ENCODE assay signal across 27 cellular contexts in genomic region chr1:46555826-46556619, GRCh38. TPM values are rescaled to one million over a fixed set of nuclear protein-coding genes. Genes with fewer than 3 reads are reported as not detected.
DNase-seq lines count a peak whose midpoint lies in the region; ATAC-seq and TF ChIP-seq lines count a peak whose summit lies in the region.
"Had no signal": no experiment of that assay in that cellular context is flagged by ENCODE, and none has a peak within 500 bp of the region (broad histone marks: within the 10 kb centered on the region; RNA-seq: fewer than 3 reads in every experiment).

No MANE protein-coding gene starts in this region.

- POLR2A ChIA-PET in activated CD8-positive, alpha-beta T cell treated with anti-CD3 and anti-CD28 coated beads, Interleukin-2, amount 10 ng/mL, durations not matched to agents 7 days and 5 days (lab: Charles Lee): no interaction called here
- POLR2A ChIA-PET in activated CD8-positive, alpha-beta T cell treated with anti-CD3 and anti-CD28 coated beads for 36 hours (lab: Charles Lee): no interaction called here
- POLR2A ChIA-PET in OCI-LY7 (lab: Charles Lee): interaction anchor here (0.6 kb wide), 1 partner anchor 57 kb away, joined by 5 read pairs; no protein-coding TSS in a partner anchor

- H3K36me3 Mint-ChIP-seq in activated CD8-positive, alpha-beta T cell treated with anti-CD3 and anti-CD28 coated beads, Interleukin-2, amount 10 ng/mL, durations not matched to agents 7 days and 5 days (ENCODE audit: low read depth): peaks cover 5% of the 10 kb centered on the region
- no peaks in the 10 kb centered on the region for H3K36me3 Mint-ChIP-seq in activated CD8-positive, alpha-beta T cell treated with anti-CD3 and anti-CD28 coated beads for 36 hours (ENCODE audit: low read depth)
- H3K36me3 Mint-ChIP-seq in dendritic cell treated with granulocyte-macrophage colony-stimulating factor and Interleukin-4, amounts not matched to agents 40 ng/mL and 50 ng/mL, for 4 days (ENCODE audit: low read depth): peaks cover 52% of the 10 kb centered on the region
- H3K36me3 Mint-ChIP-seq in neural crest cell (ENCODE audit: low read depth) (no peaks in the 10 kb centered on the region), HFFc6 (ENCODE audit: low read depth) (peaks cover 6% of the 10 kb centered on the region)

- no peak for TF ChIP-seq CTCF in activated CD8-positive, alpha-beta T cell treated with anti-CD3 and anti-CD28 coated beads for 36 hours (IDR thresholded peaks at IDR 0.05)
- TF ChIP-seq CTCF in neural crest cell (conservative IDR thresholded peaks at IDR 0.05): no peak
- TF ChIP-seq CTCF in HFFc6 (IDR thresholded peaks at IDR 0.05): no peak
- TF ChIP-seq CTCF in OCI-LY7 (conservative IDR thresholded peaks at IDR 0.05; ENCODE audit: low read length): no peak

- no peak overlapping the region for H3K4me3 ChIP-seq in OCI-LY7 (ENCODE audit: low read depth, low read length, poor library complexity, severe bottlenecking)
- H3K4me3 ChIP-seq: BLaER1 treated with 17β-estradiol and CSF1 and Interleukin-3, amounts not matched to agents 10 nM and 100 nM; GM23248; Peyer's patch; SK-N-MC had no signal

- H3K27ac ChIP-seq in OCI-LY7 (ENCODE audit: low read depth, low read length, poor library complexity, severe bottlenecking): no peak overlapping the region
- H3K27ac ChIP-seq: BLaER1 treated with 17β-estradiol and CSF1 and Interleukin-3, amounts not matched to agents 10 nM and 100 nM; GM23248; Peyer's patch; SK-N-MC had no signal

- no peak overlapping the region for H2AFZ ChIP-seq in OCI-LY7 (ENCODE audit: low read length)
- H2AFZ ChIP-seq: GM23248 had no signal

- H3K9me3 ChIP-seq in OCI-LY7 (ENCODE audit: low read length): no peaks in the 10 kb centered on the region
- H3K9me3 ChIP-seq: BLaER1 treated with 17β-estradiol and CSF1 and Interleukin-3, amounts not matched to agents 10 nM and 100 nM; Caco-2; Peyer's patch had no signal

- no peaks in the 10 kb centered on the region for H3K9me2 ChIP-seq in OCI-LY7 (ENCODE audit: insufficient read depth, low read length)

- H3K4me1 ChIP-seq in OCI-LY7 (ENCODE audit: insufficient read depth, low read length, poor library complexity, severe bottlenecking): no peaks in the 10 kb centered on the region
- H3K4me1 ChIP-seq: BLaER1 treated with 17β-estradiol and CSF1 and Interleukin-3, amounts not matched to agents 10 nM and 100 nM; Caco-2; Peyer's patch had no signal

- no peaks in the 10 kb centered on the region for H4K20me1 ChIP-seq in OCI-LY7 (ENCODE audit: insufficient read depth, low read length)

- H3K36me3 ChIP-seq in OCI-LY7 (ENCODE audit: insufficient read depth, low read length): no peaks in the 10 kb centered on the region

- peaks cover 3% of the 10 kb centered on the region for H3K4me1 Mint-ChIP-seq in activated CD8-positive, alpha-beta T cell treated with anti-CD3 and anti-CD28 coated beads, Interleukin-2, amount 10 ng/mL, durations not matched to agents 7 days and 5 days (ENCODE audit: low read depth)
- no peaks in the 10 kb centered on the region for H3K4me1 Mint-ChIP-seq in activated CD8-positive, alpha-beta T cell treated with anti-CD3 and anti-CD28 coated beads for 36 hours (ENCODE audit: low read depth)
- H3K4me1 Mint-ChIP-seq in dendritic cell treated with granulocyte-macrophage colony-stimulating factor and Interleukin-4, amounts not matched to agents 40 ng/mL and 50 ng/mL, for 4 days (ENCODE audit: low read depth): peaks cover 19% of the 10 kb centered on the region
- H3K4me1 Mint-ChIP-seq in neural crest cell (peaks cover 20% of the 10 kb centered on the region), HFFc6 (ENCODE audit: low read depth) (no peaks in the 10 kb centered on the region)

- DNase-seq in activated CD8-positive, alpha-beta T cell treated with anti-CD3 and anti-CD28 coated beads, Interleukin-2, amount 10 ng/mL, durations not matched to agents 7 days and 5 days: no peak
- DNase-seq in activated CD8-positive, alpha-beta T cell treated with anti-CD3 and anti-CD28 coated beads for 36 hours: no peak
- no peak for DNase-seq in neural crest cell (ENCODE audit: low read depth, low spot score)
- DNase-seq in HFFc6: no peak
- no peak for DNase-seq in NCI-H1048 (lab: John Stamatoyannopoulos, UW)
- no peak for DNase-seq in OCI-LY7 (ENCODE audit: low spot score)
- DNase-seq: Caco-2; CD4-positive, alpha-beta T cell; KBM-7; NCI-H1105 treated with DMSO at 0.1 percent for 48 hours; NCI-H146; NCI-H2029 treated with DMSO at 0.1 percent for 48 hours; NCI-H2227 treated with DMSO at 0.1 percent for 48 hours; NCI-H69; Peyer's patch; SIG-M5 had no signal

- BruUV-seq in OCI-LY7 (replicated peaks; lab: Mats Ljungman, UMichigan): no TSS peak

- no peaks in the 10 kb centered on the region for H3K27me3 Mint-ChIP-seq in activated CD8-positive, alpha-beta T cell treated with anti-CD3 and anti-CD28 coated beads, Interleukin-2, amount 10 ng/mL, durations not matched to agents 7 days and 5 days (ENCODE audit: low read depth)
- no peaks in the 10 kb centered on the region for H3K27me3 Mint-ChIP-seq in activated CD8-positive, alpha-beta T cell treated with anti-CD3 and anti-CD28 coated beads for 36 hours
- peaks cover 8% of the 10 kb centered on the region for H3K27me3 Mint-ChIP-seq in dendritic cell treated with granulocyte-macrophage colony-stimulating factor and Interleukin-4, amounts not matched to agents 40 ng/mL and 50 ng/mL, for 4 days
- H3K27me3 Mint-ChIP-seq in neural crest cell (ENCODE audit: low read depth) (no peaks in the 10 kb centered on the region), HFFc6 (ENCODE audit: insufficient read depth) (peaks cover 19% of the 10 kb centered on the region)
- H3K27me3 Mint-ChIP-seq: CD4-positive, alpha-beta T cell had no signal

- intact Hi-C loops in activated CD8-positive, alpha-beta T cell treated with anti-CD3 and anti-CD28 coated beads for 36 hours (cut with micrococcal nuclease): no loop called here
- intact Hi-C loops in dendritic cell treated with granulocyte-macrophage colony-stimulating factor and Interleukin-4, amounts not matched to agents 40 ng/mL and 50 ng/mL, for 4 days (cut with micrococcal nuclease): no loop called here
- intact Hi-C loops in OCI-LY7 (cut with micrococcal nuclease; ENCODE audit: unreplicated experiment): loop anchor here (10.0 kb wide), 1 partner anchor 169 kb away; no protein-coding TSS in a partner anchor

- H3K9me3 Mint-ChIP-seq in activated CD8-positive, alpha-beta T cell treated with anti-CD3 and anti-CD28 coated beads, Interleukin-2, amount 10 ng/mL, durations not matched to agents 7 days and 5 days (ENCODE audit: insufficient read depth): no peaks in the 10 kb centered on the region
- H3K9me3 Mint-ChIP-seq in activated CD8-positive, alpha-beta T cell treated with anti-CD3 and anti-CD28 coated beads for 36 hours: no peaks in the 10 kb centered on the region
- H3K9me3 Mint-ChIP-seq in dendritic cell treated with granulocyte-macrophage colony-stimulating factor and Interleukin-4, amounts not matched to agents 40 ng/mL and 50 ng/mL, for 4 days: no peaks in the 10 kb centered on the region
- H3K9me3 Mint-ChIP-seq in neural crest cell (no peaks in the 10 kb centered on the region), HFFc6 (no peaks in the 10 kb centered on the region)
- H3K9me3 Mint-ChIP-seq: CD4-positive, alpha-beta T cell had no signal

- no peak for ATAC-seq in activated CD8-positive, alpha-beta T cell treated with anti-CD3 and anti-CD28 coated beads, Interleukin-2, amount 10 ng/mL, durations not matched to agents 7 days and 5 days
- ATAC-seq in activated CD8-positive, alpha-beta T cell treated with anti-CD3 and anti-CD28 coated beads for 36 hours: no peak
- ATAC-seq: HepG2 had no signal

- no peaks in the 10 kb centered on the region for H3K79me2 ChIP-seq in OCI-LY7 (ENCODE audit: insufficient read depth, low read depth, low read length)

- peak overlapping the region; percentile 23 for H3K27ac Mint-ChIP-seq in activated CD8-positive, alpha-beta T cell treated with anti-CD3 and anti-CD28 coated beads, Interleukin-2, amount 10 ng/mL, durations not matched to agents 7 days and 5 days
- H3K27ac Mint-ChIP-seq in activated CD8-positive, alpha-beta T cell treated with anti-CD3 and anti-CD28 coated beads for 36 hours: no peak overlapping the region
- H3K27ac Mint-ChIP-seq in dendritic cell treated with granulocyte-macrophage colony-stimulating factor and Interleukin-4, amounts not matched to agents 40 ng/mL and 50 ng/mL, for 4 days: peak overlapping the region; percentile 15
- peak overlapping the region; percentile 35 for H3K27ac Mint-ChIP-seq in neural crest cell (ENCODE audit: unreplicated experiment)
- H3K27ac Mint-ChIP-seq in HFFc6: no peak overlapping the region
- H3K27ac Mint-ChIP-seq: CD4-positive, alpha-beta T cell had no signal

- CTCF ChIA-PET in activated CD8-positive, alpha-beta T cell treated with anti-CD3 and anti-CD28 coated beads, Interleukin-2, amount 10 ng/mL, durations not matched to agents 7 days and 5 days (lab: Charles Lee): interaction anchor here (1.4 kb wide), 1 partner anchor 168 kb away, joined by 3 read pairs; no protein-coding TSS in a partner anchor
- CTCF ChIA-PET in activated CD8-positive, alpha-beta T cell treated with anti-CD3 and anti-CD28 coated beads for 36 hours (lab: Charles Lee): interaction anchor here (1.2 kb wide), 1 partner anchor 109 kb away, joined by 3 read pairs; no protein-coding TSS in a partner anchor
- CTCF ChIA-PET in OCI-LY7 (lab: Charles Lee; ENCODE audit: unreplicated experiment): interaction anchor here (0.5 kb wide), 1 partner anchor 59 kb away, joined by 3 read pairs; no protein-coding TSS in a partner anchor

- H3K4me3 Mint-ChIP-seq in activated CD8-positive, alpha-beta T cell treated with anti-CD3 and anti-CD28 coated beads, Interleukin-2, amount 10 ng/mL, durations not matched to agents 7 days and 5 days: no peak overlapping the region
- H3K4me3 Mint-ChIP-seq in activated CD8-positive, alpha-beta T cell treated with anti-CD3 and anti-CD28 coated beads for 36 hours: no peak overlapping the region
- H3K4me3 Mint-ChIP-seq in dendritic cell treated with granulocyte-macrophage colony-stimulating factor and Interleukin-4, amounts not matched to agents 40 ng/mL and 50 ng/mL, for 4 days: no peak overlapping the region
- H3K4me3 Mint-ChIP-seq in neural crest cell (no peak overlapping the region), HFFc6 (no peak overlapping the region)
- H3K4me3 Mint-ChIP-seq: CD4-positive, alpha-beta T cell had no signal

- H3K4me2 ChIP-seq in OCI-LY7 (ENCODE audit: low read length): no peak overlapping the region
- H3K4me2 ChIP-seq: BLaER1 treated with 17β-estradiol and CSF1 and Interleukin-3, amounts not matched to agents 10 nM and 100 nM had no signal

RNA-seq across cellular contexts. Expression of gene KNCN, which starts 4.6 kb away (rescaled TPM):
- total RNA-seq in activated CD8-positive, alpha-beta T cell treated with anti-CD3 and anti-CD28 coated beads, Interleukin-2, amount 10 ng/mL, durations not matched to agents 7 days and 5 days: not detected
- not detected for total RNA-seq in activated CD8-positive, alpha-beta T cell treated with anti-CD3 and anti-CD28 coated beads for 36 hours
- total RNA-seq in neural crest cell: not detected in 2 replicates
- total RNA-seq in HFFc6 (2021; fragmentation: NEBNext Ultra II Directional; extraction: Animal tissue kit (Norgen Biotek cat#: 25700)): not detected
- total RNA-seq in OCI-LY7 (2014; rRNA removed; shearing (Covaris generic)): not detected in 2 replicates
- not detected in 2 replicates for total RNA-seq in OCI-LY7 (2022)
- total RNA-seq: A172; Caco-2; CD4-positive, alpha-beta T cell; GM23248; H7; HepG2; HT1080; LHCN-M2; MCF 10A; NCI-H460; Peyer's patch had no signal

RNA-seq across cellular contexts. Expression of gene MKNK1, which starts 48.0 kb away (rescaled TPM):
- 10 to 100 TPM; 68.9 to 72.3 TPM for total RNA-seq in activated CD8-positive, alpha-beta T cell treated with anti-CD3 and anti-CD28 coated beads, Interleukin-2, amount 10 ng/mL, durations not matched to agents 7 days and 5 days
- total RNA-seq in activated CD8-positive, alpha-beta T cell treated with anti-CD3 and anti-CD28 coated beads for 36 hours: 10 to 100 TPM; 31.1 to 35.5 TPM
- total RNA-seq in neural crest cell (28.0 and 30.9 TPM in 2 replicates), OCI-LY7 (2022) (22.1 and 24.0 TPM in 2 replicates)
- total RNA-seq in HFFc6 (2021; fragmentation: NEBNext Ultra II Directional; extraction: Animal tissue kit (Norgen Biotek cat#: 25700)): 10 to 100 TPM; 18.0 to 24.3 (median 22.3) TPM
- total RNA-seq in OCI-LY7 (2014; rRNA removed; shearing (Covaris generic)): 11.5 and 18.8 TPM in 2 replicates

Comparison
In these comparisons a context has a peak if more than half of its experiments do, and no peak if none do; other contexts are left out.
1. H3K27ac Mint-ChIP-seq: peak in activated CD8-positive, alpha-beta T cell treated with anti-CD3 and anti-CD28 coated beads, Interleukin-2, amount 10 ng/mL, durations not matched to agents 7 days and 5 days (single experiment), dendritic cell treated with granulocyte-macrophage colony-stimulating factor and Interleukin-4, amounts not matched to agents 40 ng/mL and 50 ng/mL, for 4 days (single experiment) and neural crest cell (single experiment); none in activated CD8-positive, alpha-beta T cell treated with anti-CD3 and anti-CD28 coated beads for 36 hours (single experiment) and HFFc6 (single experiment).